34 cellular contexts compared by ENCODE assay signal in the genomic region with DNA sequence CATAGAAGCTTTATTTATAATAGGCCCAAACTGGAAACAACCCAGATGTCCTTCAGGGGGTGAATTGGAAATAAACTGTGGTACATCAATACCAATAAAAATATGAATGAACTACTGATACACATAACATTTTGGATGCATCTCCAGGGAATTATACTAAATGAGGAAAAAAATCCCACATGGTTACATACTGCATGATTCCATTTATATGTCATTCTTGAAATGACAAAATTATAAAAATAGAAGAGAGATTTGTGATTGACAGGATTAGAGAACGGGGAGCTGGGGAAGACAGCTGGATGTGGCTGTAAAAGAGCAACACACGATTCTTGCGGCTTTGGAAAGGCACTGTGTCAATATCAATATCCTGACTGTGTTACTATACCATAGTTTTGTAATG.
"Had no signal": no experiment of that assay in that cellular context is flagged by ENCODE, and none has a peak within 500 bp of the region (broad histone marks: within the 10 kb centered on the region; RNA-seq: fewer than 3 reads in every experiment).

No MANE protein-coding gene starts in this region.

- H3K27ac ChIP-seq: KMS-11 had no signal

- H3K9ac ChIP-seq: KMS-11 had no signal

- H3K4me2 ChIP-seq: KMS-11 had no signal

- DNase-seq: Karpas-422, Kasumi-1, MM.1S, MV-4-11, NCI-H1048, NCI-H1092, NCI-H1092 treated with DMSO at 0.1 percent for 48 hours, NCI-H1105, NCI-H1105 treated with DMSO at 0.1 percent for 48 hours, NCI-H1417, NCI-H1417 treated with DMSO at 0.1 percent for 48 hours, NCI-H1436, NCI-H1436 treated with DMSO at 0.1 percent for 48 hours, NCI-H146, NCI-H1694, NCI-H1694 treated with DMSO at 0.1 percent for 48 hours, NCI-H187, NCI-H187 treated with DMSO at 0.1 percent for 48 hours, NCI-H1930, NCI-H2029, NCI-H2029 treated with DMSO at 0.1 percent for 48 hours, NCI-H2081, NCI-H2081 treated with DMSO at 0.1 percent for 48 hours, NCI-H2107, NCI-H2171, NCI-H2171 treated with DMSO at 0.1 percent for 48 hours, NCI-H2227 treated with DMSO at 0.1 percent for 48 hours, NCI-H226, NCI-H345, NCI-H446, NCI-H446 treated with DMSO at 0.1 percent for 48 hours, NCI-H510A, NCI-H510A treated with DMSO at 0.1 percent for 48 hours had no signal
